In genomic region chr1:199197695-199198094, GRCh38 we compare ENCODE assay signal across 7 cellular contexts.
"Had no signal": no experiment of that assay in that cellular context is flagged by ENCODE, and none has a peak within 500 bp of the region (broad histone marks: within the 10 kb centered on the region; RNA-seq: fewer than 3 reads in every experiment).

No MANE protein-coding gene starts in this region.

- H3K27me3 Mint-ChIP-seq: IgD-negative memory B cell had no signal

- H3K4me3 Mint-ChIP-seq: IgD-negative memory B cell had no signal

- H3K27ac Mint-ChIP-seq: IgD-negative memory B cell had no signal

- DNase-seq: KBM-7, KG1 had no signal

- H3K27ac ChIP-seq: HL-60, KMS-11 had no signal

- ATAC-seq: HepG2, K562 had no signal

- H3K4me3 ChIP-seq: K562 had no signal
